27 cellular contexts compared by ENCODE assay signal in the genomic region with DNA sequence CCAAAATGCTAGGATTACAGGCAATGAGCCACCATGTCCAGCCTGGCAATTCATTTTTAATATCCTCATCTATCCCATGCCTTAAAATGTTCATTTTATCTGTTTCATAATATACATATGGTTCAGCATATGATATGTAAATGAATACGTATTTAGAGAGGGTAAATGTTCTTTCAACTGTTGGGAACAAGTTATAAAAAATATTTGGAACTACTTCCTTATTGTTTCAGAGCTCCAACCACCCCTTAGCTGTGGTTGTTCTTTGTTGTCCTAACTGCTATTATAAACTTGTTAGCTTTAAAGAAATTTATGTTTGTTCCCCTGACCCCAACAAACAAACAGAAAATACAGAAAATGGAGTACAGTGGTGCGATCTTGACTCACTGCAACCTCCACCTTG. TPM values are rescaled to one million over a fixed set of nuclear protein-coding genes. Genes with fewer than 3 reads are reported as not detected.
"Had no signal": no experiment of that assay in that cellular context is flagged by ENCODE, and none has a peak within 500 bp of the region (broad histone marks: within the 10 kb centered on the region; RNA-seq: fewer than 3 reads in every experiment).

No MANE protein-coding gene starts in this region.

- H3K9me3 ChIP-seq: stomach, suprapubic skin, testis, thoracic aorta, thyroid gland, transverse colon, upper lobe of left lung, upper lobe of right lung, uterus, vagina had no signal

- ATAC-seq: stimulated activated effector memory CD8-positive, alpha-beta T cell treated with anti-CD3 and anti-CD28 coated beads, Interleukin-12 subunit alpha, Interleukin-12 subunit beta, amount 100 ng/mL, for 72 hours; stimulated activated memory B cell treated with anti-CD40 and anti-IgM and Interleukin-4, amounts not matched to agents 10 μg/mL and 1 μg/mL and 100 μg/mL, for 72 hours; stimulated activated naive B cell treated with anti-CD40 and anti-IgM and Interleukin-4, amounts not matched to agents 10 μg/mL and 1 μg/mL and 100 μg/mL, for 72 hours; stimulated activated naive CD8-positive, alpha-beta T cell treated with anti-CD3 and anti-CD28 coated beads, Interleukin-15, amount 100 ng/mL, for 72 hours; stimulated activated naive CD8-positive, alpha-beta T cell treated with anti-CD3 and anti-CD28 coated beads, Interleukin-15, Interleukin-2, amounts not matched to agents 100 U/mL and 50 U/mL, for 24 hours; upper lobe of right lung had no signal

- H3K36me3 ChIP-seq: stomach, suprapubic skin, thoracic aorta, thyroid gland, tibial artery, tibial nerve, transverse colon, upper lobe of left lung, upper lobe of right lung, uterus, vagina had no signal

- DNase-seq: stimulated activated CD4-positive, alpha-beta T cell treated with anti-CD3 and anti-CD28 coated beads, Interleukin-2, amount 100 ng/mL, for 48 hours; stimulated activated CD4-positive, alpha-beta T cell treated with anti-CD3 and anti-CD28 coated beads, Interleukin-4, amount 100 ng/mL, for 1 hour; stimulated activated CD4-positive, alpha-beta T cell treated with anti-CD3 and anti-CD28 coated beads, Interleukin-4, amount 100 ng/mL, for 24 hours; stimulated activated CD4-positive, alpha-beta T cell treated with anti-CD3 and anti-CD28 coated beads, Interleukin-4, amount 100 ng/mL, for 4 hours; stimulated activated CD8-positive, alpha-beta memory T cell treated with anti-CD3 and anti-CD28 coated beads, Interleukin-4, amount 100 ng/mL, for 48 hours; stimulated activated naive B cell treated with anti-CD40 and anti-IgM and Interleukin-4, amounts not matched to agents 10 μg/mL and 1 μg/mL and 100 μg/mL, for 72 hours; stimulated activated naive CD4-positive, alpha-beta T cell; stimulated activated naive CD4-positive, alpha-beta T cell treated with Interleukin-2 at 50 U/mL for 16 hours; stimulated activated naive CD8-positive, alpha-beta T cell treated with anti-CD3 and anti-CD28 coated beads, Interleukin-15, amount 100 ng/mL, for 72 hours; stimulated activated naive CD8-positive, alpha-beta T cell treated with anti-CD3 and anti-CD28 coated beads, Interleukin-15, Interleukin-2, amounts not matched to agents 100 U/mL and 50 U/mL, for 24 hours; stomach; substantia nigra; testis; thyroid gland; tibial artery; transverse colon; trophoblast cell; upper lobe of left lung; upper lobe of right lung; uterus had no signal

- H3K4me1 ChIP-seq: stomach, suprapubic skin, testis, thyroid gland, tibial artery, tibial nerve, transverse colon, upper lobe of left lung, upper lobe of right lung, uterus, vagina had no signal

- H3K4me3 ChIP-seq: stomach, suprapubic skin, testis, thoracic aorta, thyroid gland, tibial artery, tibial nerve, transverse colon, upper lobe of left lung, upper lobe of right lung, uterus, vagina had no signal

RNA-seq across cellular contexts. Expression of a gene that starts 14.5 kb away (rescaled TPM):
- total RNA-seq: temporal lobe had no signal
